ENCODE assay signal across 8 cellular contexts in the genomic region with DNA sequence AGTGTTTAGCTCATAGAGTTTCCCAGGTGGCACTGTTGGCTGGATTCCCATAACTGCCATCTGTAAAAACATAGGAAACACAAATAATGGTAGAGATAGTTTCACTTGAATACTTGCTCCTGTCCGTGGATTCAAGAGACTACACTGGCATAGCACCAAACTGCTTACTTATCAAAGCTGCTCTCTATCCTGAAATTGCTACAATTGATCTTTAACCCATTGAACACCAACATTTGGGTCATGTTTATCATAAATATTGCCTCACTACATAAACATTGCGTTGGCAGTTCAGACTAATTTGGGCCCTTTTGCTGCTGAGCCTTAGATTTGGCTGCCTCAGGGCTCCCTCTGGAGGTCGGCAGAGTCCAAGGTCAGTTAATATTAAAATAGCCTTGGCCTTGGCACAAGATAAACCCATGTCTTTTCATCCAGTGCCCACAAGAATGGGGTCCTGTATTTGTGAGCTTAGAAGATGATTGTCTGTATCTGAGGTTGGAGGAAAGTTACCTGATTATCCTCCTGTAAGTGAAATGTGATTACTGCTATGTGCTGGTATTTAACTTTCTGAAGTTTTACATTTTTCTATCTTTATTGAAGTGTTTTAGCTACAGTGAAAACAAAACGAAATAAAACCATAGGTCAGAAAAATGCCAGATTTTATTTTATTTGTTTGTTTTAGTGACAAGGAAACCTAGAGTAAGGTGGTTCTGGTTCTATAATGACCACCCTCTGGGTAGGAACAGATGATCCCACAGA. TPM values are rescaled to one million over a fixed set of nuclear protein-coding genes. Genes with fewer than 3 reads are reported as not detected.
DNase-seq lines count a peak whose midpoint lies in the region; ATAC-seq and TF ChIP-seq lines count a peak whose summit lies in the region.

No MANE protein-coding gene starts in this region.

- H3K27ac ChIP-seq in 22Rv1: no peak overlapping the region

- H3K27me3 Mint-ChIP-seq in activated naive CD4-positive, alpha-beta T cell treated with anti-CD3 and anti-CD28 coated beads for 36 hours (ENCODE audit: low read depth): peaks cover 2% of the 10 kb centered on the region
- peaks cover 3% of the 10 kb centered on the region for H3K27me3 Mint-ChIP-seq in glutamatergic neuron (ENCODE audit: unreplicated experiment)

- peaks cover 13% of the 10 kb centered on the region for H3K4me1 Mint-ChIP-seq in activated naive CD4-positive, alpha-beta T cell treated with anti-CD3 and anti-CD28 coated beads for 36 hours (ENCODE audit: low read depth)
- H3K4me1 Mint-ChIP-seq in glutamatergic neuron (ENCODE audit: low read depth, unreplicated experiment): peaks cover 7% of the 10 kb centered on the region

- intact Hi-C loops in activated naive CD4-positive, alpha-beta T cell treated with anti-CD3 and anti-CD28 coated beads for 36 hours (cut with micrococcal nuclease): loop anchor here (1.0 kb wide), 4 partner anchors 40 to 342 kb away; no protein-coding TSS in a partner anchor

- CTCF ChIA-PET in GM10248 (lab: Yijun Ruan, JAX): interaction anchor here (0.6 to 3.7 kb wide), 25 partner anchors 9 to 243 kb away, joined by 3 to 35 read pairs (median 4); no protein-coding TSS in a partner anchor
- CTCF ChIA-PET in activated naive CD4-positive, alpha-beta T cell treated with anti-CD3 and anti-CD28 coated beads for 36 hours (lab: Charles Lee): interaction anchor here (0.8 to 3.0 kb wide), 7 partner anchors 8 to 227 kb away, joined by 3 to 19 read pairs (median 4); no protein-coding TSS in a partner anchor

- no peak overlapping the region for H3K27ac Mint-ChIP-seq in activated naive CD4-positive, alpha-beta T cell treated with anti-CD3 and anti-CD28 coated beads for 36 hours
- H3K27ac Mint-ChIP-seq in glutamatergic neuron (ENCODE audit: unreplicated experiment): no peak overlapping the region

- DNase-seq in GM10248 (ENCODE audit: extremely low spot score) (peak; percentile 30), NCI-H2227 treated with DMSO at 0.1 percent for 48 hours (lab: John Stamatoyannopoulos, UW) (peak; percentile 7), glutamatergic neuron (peak; percentile 39), renal cortical epithelial cell (ENCODE audit: low read depth) (peak; percentile 33)
- peak; percentile 51 for DNase-seq in activated naive CD4-positive, alpha-beta T cell treated with anti-CD3 and anti-CD28 coated beads for 36 hours

- H3K36me3 Mint-ChIP-seq in activated naive CD4-positive, alpha-beta T cell treated with anti-CD3 and anti-CD28 coated beads for 36 hours (ENCODE audit: low read depth): no peaks in the 10 kb centered on the region
- H3K36me3 Mint-ChIP-seq in glutamatergic neuron (ENCODE audit: unreplicated experiment): no peaks in the 10 kb centered on the region

- POLR2A ChIA-PET in GM10248 (lab: Yijun Ruan, JAX): interaction anchor here (0.5 kb wide), 1 partner anchor 404 kb away, joined by 9 read pairs; no protein-coding TSS in a partner anchor

- ATAC-seq in HG03045 (IDR thresholded peaks at IDR 0.05; ENCODE audit: unreplicated experiment): peak; percentile 68
- no peak for ATAC-seq in GM19467 (IDR thresholded peaks at IDR 0.05; ENCODE audit: unreplicated experiment)

- no peaks in the 10 kb centered on the region for H3K9me3 Mint-ChIP-seq in activated naive CD4-positive, alpha-beta T cell treated with anti-CD3 and anti-CD28 coated beads for 36 hours
- peaks cover 1% of the 10 kb centered on the region for H3K9me3 Mint-ChIP-seq in glutamatergic neuron (ENCODE audit: unreplicated experiment)

- TF ChIP-seq CTCF in 22Rv1 (IDR thresholded peaks at IDR 0.05) (peak; percentile 87), GM10248 (IDR thresholded peaks at IDR 0.05; ENCODE audit: control extremely low read depth, extremely low read depth, low read depth, missing control alignments) (peak; percentile 78), glutamatergic neuron (IDR thresholded peaks at IDR 0.05; ENCODE audit: partially characterized antibody, unreplicated experiment) (peak; percentile 40)

- H3K4me3 Mint-ChIP-seq in activated naive CD4-positive, alpha-beta T cell treated with anti-CD3 and anti-CD28 coated beads for 36 hours: no peak overlapping the region
- no peak overlapping the region for H3K4me3 Mint-ChIP-seq in glutamatergic neuron (ENCODE audit: unreplicated experiment)

RNA-seq across cellular contexts. Expression of gene RANBP3L, which starts 4.0 kb away (rescaled TPM):
- under 1 TPM in 1 of 2 experiments, not detected in 1; 0.10 TPM for total RNA-seq in activated naive CD4-positive, alpha-beta T cell treated with anti-CD3 and anti-CD28 coated beads for 36 hours
- not detected for total RNA-seq in glutamatergic neuron (ENCODE audit: unreplicated experiment)
- total RNA-seq in renal cortical epithelial cell: under 0.01 TPM in 1 of 2 replicates, not detected in the other
